ENCODE assay signal across 1 cellular context in genomic region chr1:173506437-173506836, GRCh38.
TF ChIP-seq lines count a peak whose summit lies in the region.

No MANE protein-coding gene starts in this region.

TF ChIP-seq in GM23338, 12 proteins besides CTCF, POLR2A, EP300 and RAD21 (continued from another document):
- no peak for TF ChIP-seq REST (IDR thresholded peaks at IDR 0.05; ENCODE audit: unreplicated experiment)
- TF ChIP-seq CREB1 (CRISPR knock-in tag; IDR thresholded peaks at IDR 0.05; ENCODE audit: low read depth) = no peak
- no peak for TF ChIP-seq JUNB (IDR thresholded peaks at IDR 0.05; ENCODE audit: unreplicated experiment)
- TF ChIP-seq ETS1 (IDR thresholded peaks at IDR 0.05) = no peak
TF ChIP-seq in GM23338: peak in this region for 0.
